In the genomic region with DNA sequence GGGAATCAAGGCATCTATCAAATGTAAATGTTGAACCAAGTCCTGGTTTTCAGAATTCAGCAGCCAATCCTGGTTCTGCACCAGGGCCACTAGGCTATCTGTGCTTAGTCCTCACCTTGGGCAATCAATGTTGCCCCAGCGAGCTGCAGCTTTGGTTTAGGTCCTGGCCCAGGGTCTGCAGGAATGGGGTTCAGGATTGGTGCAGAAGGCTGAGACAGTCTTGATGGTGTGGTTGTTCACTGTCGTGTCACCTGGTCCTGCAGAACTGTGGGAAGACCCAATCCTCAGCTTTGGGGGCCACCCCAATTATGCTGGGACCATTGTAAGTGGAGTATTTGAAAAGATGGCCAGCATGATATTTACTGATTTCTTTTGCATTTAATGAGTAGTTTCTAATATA, we compare ENCODE assay signal across 25 cellular contexts. TPM values are rescaled to one million over a fixed set of nuclear protein-coding genes. Genes with fewer than 3 reads are reported as not detected.
A peak's percentile ranks its signal among the peaks of the same experiment; 100 is the strongest.
DNase-seq lines count a peak whose midpoint lies in the region; ATAC-seq, FAIRE-seq and TF ChIP-seq lines count a peak whose summit lies in the region.
"Had no signal": no experiment of that assay in that cellular context is flagged by ENCODE, and none has a peak within 500 bp of the region (broad histone marks: within the 10 kb centered on the region; RNA-seq: fewer than 3 reads in every experiment).

No MANE protein-coding gene starts in this region.

- BruUV-seq in K562 (replicated peaks; lab: Mats Ljungman, UMichigan): no TSS peak

- H3K36me3 ChIP-seq in CD4-positive, CD25-positive, alpha-beta regulatory T cell (ENCODE audit: control insufficient read depth, insufficient read depth, low read length): peaks cover 66% of the 10 kb centered on the region
- H3K36me3 ChIP-seq in K562 (ENCODE audit: control insufficient read depth, insufficient read depth, low read length): peaks cover 47% of the 10 kb centered on the region

- 0 out of 2 replicates have a peak, but pooled peaks cover 4% of the 10 kb centered on the region for H4K20me1 ChIP-seq in K562 (replicated peaks; ENCODE audit: control insufficient read depth, insufficient read depth, low read length)

- POLR2A ChIA-PET in activated CD8-positive, alpha-beta T cell treated with anti-CD3 and anti-CD28 coated beads for 36 hours (lab: Charles Lee): interaction anchor here (0.7 to 4.1 kb wide), 2 partner anchors 10 to 29 kb away, joined by 3 to 22 read pairs; a partner anchor contains a TSS
- POLR2A ChIA-PET in activated CD8-positive, alpha-beta T cell treated with anti-CD3 and anti-CD28 coated beads, Interleukin-2, amount 10 ng/mL, durations not matched to agents 7 days and 5 days (lab: Charles Lee): interaction anchor here (0.8 to 1.8 kb wide), 3 partner anchors 10 to 20 kb away, joined by 3 to 14 read pairs (median 3); a partner anchor contains a TSS
- POLR2A ChIA-PET in K562 (lab: Yijun Ruan, JAX): interaction anchor here (1.0 to 4.2 kb wide), 4 partner anchors 8 to 35 kb away, joined by 3 to 21 read pairs (median 6); a partner anchor contains a TSS

- TF ChIP-seq EP300 in K562 (IDR thresholded peaks at IDR 0.05; ENCODE audit: low read length): no peak

- WGBS in K562 (ENCODE audit: insufficient coverage, low coverage, missing lambda C conversion rate): 95% methylated on average over 2 of the region's 2 CpGs

- no peaks in the 10 kb centered on the region for H3K9me3 ChIP-seq in CD4-positive, CD25-positive, alpha-beta regulatory T cell (ENCODE audit: control insufficient read depth in 2 of 2, low read length in 2 of 2)
- H3K9me3 ChIP-seq in K562 (replicated peaks; ENCODE audit: control insufficient read depth, insufficient read depth, low read depth, low read length): no peaks in the 10 kb centered on the region
- H3K9me3 ChIP-seq: BLaER1, SK-N-SH had no signal

- H3K4me3 ChIP-seq in CD4-positive, CD25-positive, alpha-beta regulatory T cell (ENCODE audit: low read depth, low read length): no peak overlapping the region
- no peak overlapping the region for H3K4me3 ChIP-seq in K562
- H3K4me3 ChIP-seq: BLaER1 had no signal

- no peak for TF ChIP-seq POLR2A in K562 (conservative IDR thresholded peaks at IDR 0.05)

- H3K27me3 Mint-ChIP-seq in activated CD8-positive, alpha-beta T cell treated with anti-CD3 and anti-CD28 coated beads for 36 hours: no peaks in the 10 kb centered on the region
- H3K27me3 Mint-ChIP-seq in activated CD8-positive, alpha-beta T cell treated with anti-CD3 and anti-CD28 coated beads, Interleukin-2, amount 10 ng/mL, durations not matched to agents 7 days and 5 days (ENCODE audit: low read depth): no peaks in the 10 kb centered on the region
- no peaks in the 10 kb centered on the region for H3K27me3 Mint-ChIP-seq in CD4-positive, CD25-positive, alpha-beta regulatory T cell
- H3K27me3 Mint-ChIP-seq: CD8-positive, alpha-beta memory T cell; IgD-negative memory B cell had no signal

- TF ChIP-seq RAD21 in K562 (CRISPR knock-in tag; conservative IDR thresholded peaks at IDR 0.05 in 1 of 2, IDR thresholded peaks at IDR 0.05 in 1 of 2): no peak

- in situ Hi-C loops in K562 (cut with MboI): no loop called here

- no peak for ATAC-seq in activated CD8-positive, alpha-beta T cell treated with anti-CD3 and anti-CD28 coated beads for 36 hours
- ATAC-seq in activated CD8-positive, alpha-beta T cell treated with anti-CD3 and anti-CD28 coated beads, Interleukin-2, amount 10 ng/mL, durations not matched to agents 7 days and 5 days: no peak
- no peak for ATAC-seq in CD4-positive, CD25-positive, alpha-beta regulatory T cell (ENCODE audit: low read depth in 2 of 2)
- ATAC-seq in K562: peak; percentile 33
- no peak for ATAC-seq in GM19463 (IDR thresholded peaks at IDR 0.05; ENCODE audit: unreplicated experiment)

- H3K4me1 Mint-ChIP-seq in activated CD8-positive, alpha-beta T cell treated with anti-CD3 and anti-CD28 coated beads for 36 hours (ENCODE audit: low read depth): peaks cover 14% of the 10 kb centered on the region
- H3K4me1 Mint-ChIP-seq in activated CD8-positive, alpha-beta T cell treated with anti-CD3 and anti-CD28 coated beads, Interleukin-2, amount 10 ng/mL, durations not matched to agents 7 days and 5 days (ENCODE audit: low read depth): peaks cover 11% of the 10 kb centered on the region
- H3K4me1 Mint-ChIP-seq in CD4-positive, CD25-positive, alpha-beta regulatory T cell: peaks cover 31 to 41% (median 36%) of the 10 kb centered on the region in 4 donors

- H3K27ac ChIP-seq in CD4-positive, CD25-positive, alpha-beta regulatory T cell (ENCODE audit: insufficient read depth, low read length, poor library complexity, severe bottlenecking): peak overlapping the region; percentile 23
- no peak overlapping the region for H3K27ac ChIP-seq in K562 (ENCODE audit: extremely low read depth, low read depth, low read length)
- H3K27ac ChIP-seq: 22Rv1, BLaER1 had no signal

- peaks cover 11% of the 10 kb centered on the region for H3K4me1 ChIP-seq in CD4-positive, CD25-positive, alpha-beta regulatory T cell (ENCODE audit: control insufficient read depth, insufficient read depth, low read length, poor library complexity, severe bottlenecking)
- H3K4me1 ChIP-seq in K562 (replicated peaks in 1 of 2; ENCODE audit: control insufficient read depth in 2 of 2, insufficient read depth in 2 of 2, low read length in 2 of 2): no peaks in the 10 kb centered on the region

- no peaks in the 10 kb centered on the region for H3K27me3 ChIP-seq in CD4-positive, CD25-positive, alpha-beta regulatory T cell (ENCODE audit: control insufficient read depth, insufficient read depth, low read length)
- H3K27me3 ChIP-seq in K562 (ENCODE audit: control insufficient read depth in 2 of 2, insufficient read depth in 2 of 2, low read length in 2 of 2): no peaks in the 10 kb centered on the region
- H3K27me3 ChIP-seq: BLaER1 had no signal

- H3K4me3 Mint-ChIP-seq in activated CD8-positive, alpha-beta T cell treated with anti-CD3 and anti-CD28 coated beads for 36 hours: no peak overlapping the region
- no peak overlapping the region for H3K4me3 Mint-ChIP-seq in activated CD8-positive, alpha-beta T cell treated with anti-CD3 and anti-CD28 coated beads, Interleukin-2, amount 10 ng/mL, durations not matched to agents 7 days and 5 days
- H3K4me3 Mint-ChIP-seq in CD4-positive, CD25-positive, alpha-beta regulatory T cell: no peak overlapping the region
- H3K4me3 Mint-ChIP-seq: CD8-positive, alpha-beta memory T cell; IgD-negative memory B cell had no signal

- intact Hi-C loops in activated CD8-positive, alpha-beta T cell treated with anti-CD3 and anti-CD28 coated beads for 36 hours (cut with micrococcal nuclease): no loop called here
- intact Hi-C loops in K562 (cut with micrococcal nuclease) (no loop called here), posterior vena cava (cut with DNase I) (loop anchor here in 1 of 2 donors (10.0 kb wide), 1 partner anchor 97 kb away; no protein-coding TSS in a partner anchor)

- H3K9me3 Mint-ChIP-seq in activated CD8-positive, alpha-beta T cell treated with anti-CD3 and anti-CD28 coated beads for 36 hours: no peaks in the 10 kb centered on the region
- no peaks in the 10 kb centered on the region for H3K9me3 Mint-ChIP-seq in activated CD8-positive, alpha-beta T cell treated with anti-CD3 and anti-CD28 coated beads, Interleukin-2, amount 10 ng/mL, durations not matched to agents 7 days and 5 days (ENCODE audit: insufficient read depth)
- H3K9me3 Mint-ChIP-seq in CD4-positive, CD25-positive, alpha-beta regulatory T cell: no peaks in the 10 kb centered on the region
- H3K9me3 Mint-ChIP-seq: CD8-positive, alpha-beta memory T cell; IgD-negative memory B cell had no signal

- H3K36me3 Mint-ChIP-seq in activated CD8-positive, alpha-beta T cell treated with anti-CD3 and anti-CD28 coated beads for 36 hours (ENCODE audit: low read depth): peaks cover 29% of the 10 kb centered on the region
- H3K36me3 Mint-ChIP-seq in activated CD8-positive, alpha-beta T cell treated with anti-CD3 and anti-CD28 coated beads, Interleukin-2, amount 10 ng/mL, durations not matched to agents 7 days and 5 days (ENCODE audit: low read depth): peaks cover 58% of the 10 kb centered on the region
- peaks cover 40% of the 10 kb centered on the region for H3K36me3 Mint-ChIP-seq in CD4-positive, CD25-positive, alpha-beta regulatory T cell

- no peak overlapping the region for H3K4me2 ChIP-seq in K562 (ENCODE audit: insufficient read depth, low read length)
- H3K4me2 ChIP-seq: BLaER1, SK-N-SH had no signal

- no peak for FAIRE-seq in K562 (lab: Jason Lieb, UNC)
- FAIRE-seq: H54 had no signal

- no peaks in the 10 kb centered on the region for H3K9me1 ChIP-seq in K562 (ENCODE audit: control insufficient read depth, insufficient read depth, low read length)

- H3K9ac ChIP-seq in K562 (ENCODE audit: insufficient read depth in 1 of 2, low read depth in 2 of 2, low read length in 2 of 2): no peak overlapping the region
- H3K9ac ChIP-seq: BLaER1, SK-N-SH had no signal

- H2AFZ ChIP-seq in K562 (ENCODE audit: low read depth, low read length): no peak overlapping the region

- peak overlapping the region; percentile 42 for H3K27ac Mint-ChIP-seq in activated CD8-positive, alpha-beta T cell treated with anti-CD3 and anti-CD28 coated beads for 36 hours
- no peak overlapping the region for H3K27ac Mint-ChIP-seq in activated CD8-positive, alpha-beta T cell treated with anti-CD3 and anti-CD28 coated beads, Interleukin-2, amount 10 ng/mL, durations not matched to agents 7 days and 5 days
- no peak overlapping the region for H3K27ac Mint-ChIP-seq in CD4-positive, CD25-positive, alpha-beta regulatory T cell

- no peak for DNase-seq in activated CD8-positive, alpha-beta T cell treated with anti-CD3 and anti-CD28 coated beads for 36 hours
- no peak for DNase-seq in activated CD8-positive, alpha-beta T cell treated with anti-CD3 and anti-CD28 coated beads, Interleukin-2, amount 10 ng/mL, durations not matched to agents 7 days and 5 days
- no peak for DNase-seq in CD4-positive, CD25-positive, alpha-beta regulatory T cell
- no peak for DNase-seq in K562 (ENCODE audit: extremely low read depth in 1 of 4, low spot score in 3 of 4)
- no peak for DNase-seq in posterior vena cava (ENCODE audit: low spot score)
- DNase-seq: ACHN; CD8-positive, alpha-beta memory T cell; DMS53; GDM1; Karpas-422; MV-4-11; NCI-H1105 treated with DMSO at 0.1 percent for 48 hours; NCI-H2029 treated with DMSO at 0.1 percent for 48 hours; NCI-H226; NCI-H510A treated with DMSO at 0.1 percent for 48 hours; NCI-H774; NK-92 treated with Interleukin-12 subunit alpha and Interleukin-12 subunit beta, amount 100 ng/mL, for 24 hours; SIG-M5; SK-N-SH had no signal

- CTCF ChIA-PET in activated CD8-positive, alpha-beta T cell treated with anti-CD3 and anti-CD28 coated beads for 36 hours (lab: Charles Lee): no interaction called here
- CTCF ChIA-PET in activated CD8-positive, alpha-beta T cell treated with anti-CD3 and anti-CD28 coated beads, Interleukin-2, amount 10 ng/mL, durations not matched to agents 7 days and 5 days (lab: Charles Lee): no interaction called here
- CTCF ChIA-PET in K562 (lab: Yijun Ruan, JAX; ENCODE audit: low intra/inter-chr PET ratio): no interaction called here

- no peak for TF ChIP-seq CTCF in activated CD8-positive, alpha-beta T cell treated with anti-CD3 and anti-CD28 coated beads for 36 hours (IDR thresholded peaks at IDR 0.05)
- no peak for TF ChIP-seq CTCF in K562 (IDR thresholded peaks at IDR 0.05 in 2 of 3, conservative IDR thresholded peaks at IDR 0.05 in 1 of 3; ENCODE audit: insufficient read depth in 2 of 3, low read depth in 1 of 3, low read length in 3 of 3)

- H3K79me2 ChIP-seq in K562 (ENCODE audit: control insufficient read depth, insufficient read depth, low read length): peaks cover 10% of the 10 kb centered on the region

RNA-seq across cellular contexts. Expression of a gene that starts 10.6 kb away (rescaled TPM):
- 10 to 100 TPM; 66.3 to 68.1 TPM for total RNA-seq in activated CD8-positive, alpha-beta T cell treated with anti-CD3 and anti-CD28 coated beads for 36 hours
- total RNA-seq in activated CD8-positive, alpha-beta T cell treated with anti-CD3 and anti-CD28 coated beads, Interleukin-2, amount 10 ng/mL, durations not matched to agents 7 days and 5 days: 10 to 100 TPM; 61.4 to 63.2 TPM
- total RNA-seq in CD4-positive, CD25-positive, alpha-beta regulatory T cell: 133 TPM
- 100 to 1,000 TPM; 133 to 204 (median 162) TPM for polyA plus RNA-seq in CD4-positive, CD25-positive, alpha-beta regulatory T cell
- 11.7 and 22.5 TPM in 2 replicates for total RNA-seq in K562 (2011; cell fraction: chromatin; rRNA removed; ENCODE audit: low replicate concordance)
- total RNA-seq in K562 (2011; cell fraction: nucleolus; rRNA removed): 20.9 and 26.2 TPM in 2 replicates
- total RNA-seq in K562 (2011; cell fraction: nucleoplasm; rRNA removed): 20.6 and 21.5 TPM in 2 replicates
- total RNA-seq in K562 (2014; rRNA removed) (47.3 and 50.0 TPM in 2 replicates), K562 (2014; rRNA removed; fragmentation: Illumina TruSeq; extraction: Trizol) (47.0 and 53.2 TPM in 2 replicates), K562 (2015; rRNA removed; fragmentation: Illumina TruSeq; extraction: Trizol) (45.6 and 46.4 TPM in 2 replicates), K562 (2021) (44.4 and 49.7 TPM in 2 replicates), posterior vena cava (10 to 100 TPM; 48.4 to 49.7 TPM)
- polyA plus RNA-seq in K562 (2011; rRNA removed) (29.1 and 35.2 TPM in 2 replicates), K562 (2014; fragmentation: Illumina TruSeq; extraction: Trizol) (52.9 and 64.2 TPM in 2 replicates), K562 (2014; fragmentation: Nextera tagmentation; extraction: Ambion mirVana) (10 to 100 TPM; 14.5 to 14.8 TPM), K562 (2014; rRNA removed) (50.2 and 51.3 TPM in 2 replicates)
- 18.6 and 25.9 TPM in 2 replicates for polyA plus RNA-seq in K562 (2011; cell fraction: cytosol; rRNA removed)
- polyA plus RNA-seq in K562 (2011; cell fraction: nucleus; rRNA removed): 15.2 and 16.9 TPM in 2 replicates
- 41.4 and 42.6 TPM in 2 replicates for polyA plus RNA-seq in K562 (2012)
- polyA minus RNA-seq in K562 (2011; rRNA and poly(A)+ RNA removed): 16.6 TPM in 2 replicates
- polyA minus RNA-seq in K562 (2011; cell fraction: cytosol; rRNA and poly(A)+ RNA removed): 14.1 and 15.4 TPM in 2 replicates
- polyA minus RNA-seq in K562 (2011; cell fraction: nucleus; rRNA and poly(A)+ RNA removed): 13.5 and 19.9 TPM in 2 replicates

RNA-seq across cellular contexts. Expression of a gene that starts 10.7 kb away (rescaled TPM):
- total RNA-seq in activated CD8-positive, alpha-beta T cell treated with anti-CD3 and anti-CD28 coated beads for 36 hours: 100 to 1,000 TPM; 320 to 335 TPM
- total RNA-seq in activated CD8-positive, alpha-beta T cell treated with anti-CD3 and anti-CD28 coated beads, Interleukin-2, amount 10 ng/mL, durations not matched to agents 7 days and 5 days: 100 to 1,000 TPM; 208 TPM
- total RNA-seq in CD4-positive, CD25-positive, alpha-beta regulatory T cell: 130 TPM
- 100 to 1,000 TPM; 186 to 237 (median 209) TPM for polyA plus RNA-seq in CD4-positive, CD25-positive, alpha-beta regulatory T cell
- total RNA-seq in K562 (2011; cell fraction: chromatin; rRNA removed; ENCODE audit: low replicate concordance): 141 and 145 TPM in 2 replicates
- total RNA-seq in K562 (2011; cell fraction: nucleolus; rRNA removed): 80.8 and 96.6 TPM in 2 replicates
- 125 and 137 TPM in 2 replicates for total RNA-seq in K562 (2011; cell fraction: nucleoplasm; rRNA removed)
- 254 and 273 TPM in 2 replicates for total RNA-seq in K562 (2014; rRNA removed)
- 308 and 329 TPM in 2 replicates for total RNA-seq in K562 (2014; rRNA removed; fragmentation: Illumina TruSeq; extraction: Trizol)
- total RNA-seq in K562 (2015; rRNA removed; fragmentation: Illumina TruSeq; extraction: Trizol): 289 and 304 TPM in 2 replicates
- 257 and 269 TPM in 2 replicates for total RNA-seq in K562 (2021)
- 248 and 313 TPM in 2 replicates for polyA plus RNA-seq in K562 (2011; rRNA removed)
- 136 and 187 TPM in 2 replicates for polyA plus RNA-seq in K562 (2011; cell fraction: cytosol; rRNA removed)
- polyA plus RNA-seq in K562 (2011; cell fraction: nucleus; rRNA removed): 84.7 and 123 TPM in 2 replicates
- polyA plus RNA-seq in K562 (2012): 169 and 222 TPM in 2 replicates
- polyA plus RNA-seq in K562 (2014; fragmentation: Illumina TruSeq; extraction: Trizol): 351 and 386 TPM in 2 replicates
- 100 to 1,000 TPM; 223 to 313 TPM for polyA plus RNA-seq in K562 (2014; fragmentation: Nextera tagmentation; extraction: Ambion mirVana)
- polyA plus RNA-seq in K562 (2014; rRNA removed): 257 and 275 TPM in 2 replicates
- 305 and 312 TPM in 2 replicates for polyA minus RNA-seq in K562 (2011; rRNA and poly(A)+ RNA removed)
- polyA minus RNA-seq in K562 (2011; cell fraction: cytosol; rRNA and poly(A)+ RNA removed): 93.1 and 121 TPM in 2 replicates
- polyA minus RNA-seq in K562 (2011; cell fraction: nucleus; rRNA and poly(A)+ RNA removed): 41.6 and 70.1 TPM in 2 replicates
- total RNA-seq in posterior vena cava: 10 to 100 TPM; 67.6 to 75.0 TPM

RNA-seq across cellular contexts. Expression of a gene that starts 18.6 kb away (rescaled TPM):
- total RNA-seq in activated CD8-positive, alpha-beta T cell treated with anti-CD3 and anti-CD28 coated beads for 36 hours: not detected
- total RNA-seq in activated CD8-positive, alpha-beta T cell treated with anti-CD3 and anti-CD28 coated beads, Interleukin-2, amount 10 ng/mL, durations not matched to agents 7 days and 5 days: not detected
- total RNA-seq in CD4-positive, CD25-positive, alpha-beta regulatory T cell: not detected
- not detected for polyA plus RNA-seq in CD4-positive, CD25-positive, alpha-beta regulatory T cell
- total RNA-seq in K562 (2011; cell fraction: chromatin; rRNA removed; ENCODE audit: low replicate concordance): not detected in 2 replicates
- not detected in 2 replicates for total RNA-seq in K562 (2011; cell fraction: nucleolus; rRNA removed)
- not detected in 2 replicates for total RNA-seq in K562 (2011; cell fraction: nucleoplasm; rRNA removed)
- not detected in 2 replicates for total RNA-seq in K562 (2014; rRNA removed)
- total RNA-seq in K562 (2014; rRNA removed; fragmentation: Illumina TruSeq; extraction: Trizol): not detected in 2 replicates
- not detected in 2 replicates for total RNA-seq in K562 (2015; rRNA removed; fragmentation: Illumina TruSeq; extraction: Trizol)
- not detected in 2 replicates for total RNA-seq in K562 (2021)
- polyA plus RNA-seq in K562 (2011; rRNA removed): not detected in 2 replicates
- polyA plus RNA-seq in K562 (2011; cell fraction: cytosol; rRNA removed): not detected in 2 replicates
- polyA plus RNA-seq in K562 (2011; cell fraction: nucleus; rRNA removed): not detected in 2 replicates
- not detected in 2 replicates for polyA plus RNA-seq in K562 (2012)
- not detected in 2 replicates for polyA plus RNA-seq in K562 (2014; fragmentation: Illumina TruSeq; extraction: Trizol)
- not detected for polyA plus RNA-seq in K562 (2014; fragmentation: Nextera tagmentation; extraction: Ambion mirVana)
- polyA plus RNA-seq in K562 (2014; rRNA removed): not detected in 2 replicates
- not detected in 2 replicates for polyA minus RNA-seq in K562 (2011; rRNA and poly(A)+ RNA removed)
- polyA minus RNA-seq in K562 (2011; cell fraction: cytosol; rRNA and poly(A)+ RNA removed): not detected in 2 replicates
- not detected in 2 replicates for polyA minus RNA-seq in K562 (2011; cell fraction: nucleus; rRNA and poly(A)+ RNA removed)
- total RNA-seq in posterior vena cava: not detected
- total RNA-seq: CD8-positive, alpha-beta memory T cell; M059J had no signal
- polyA plus RNA-seq: CD8-positive, alpha-beta memory T cell; SK-N-SH had no signal

RNA-seq across cellular contexts. Expression of a gene that starts 35.1 kb away (rescaled TPM):
- 10 to 100 TPM; 41.7 to 43.6 TPM for total RNA-seq in activated CD8-positive, alpha-beta T cell treated with anti-CD3 and anti-CD28 coated beads for 36 hours
- 10 to 100 TPM; 51.8 to 51.9 TPM for total RNA-seq in activated CD8-positive, alpha-beta T cell treated with anti-CD3 and anti-CD28 coated beads, Interleukin-2, amount 10 ng/mL, durations not matched to agents 7 days and 5 days
- 98.7 TPM for total RNA-seq in CD4-positive, CD25-positive, alpha-beta regulatory T cell
- 10 to 100 TPM; 40.1 to 57.6 (median 52.0) TPM for polyA plus RNA-seq in CD4-positive, CD25-positive, alpha-beta regulatory T cell
- total RNA-seq in K562 (2011; cell fraction: chromatin; rRNA removed; ENCODE audit: low replicate concordance): 46.8 and 48.6 TPM in 2 replicates
- total RNA-seq in K562 (2011; cell fraction: nucleolus; rRNA removed): 28.2 and 34.4 TPM in 2 replicates
- 39.7 and 48.8 TPM in 2 replicates for total RNA-seq in K562 (2011; cell fraction: nucleoplasm; rRNA removed)
- total RNA-seq in K562 (2014; rRNA removed) (23.6 and 26.2 TPM in 2 replicates), K562 (2014; rRNA removed; fragmentation: Illumina TruSeq; extraction: Trizol) (28.2 and 33.3 TPM in 2 replicates), K562 (2015; rRNA removed; fragmentation: Illumina TruSeq; extraction: Trizol) (34.4 and 36.7 TPM in 2 replicates), K562 (2021) (26.1 and 30.9 TPM in 2 replicates), posterior vena cava (10 to 100 TPM; 26.0 to 29.1 TPM)
- polyA plus RNA-seq in K562 (2011; rRNA removed) (25.2 and 32.2 TPM in 2 replicates), K562 (2014; fragmentation: Illumina TruSeq; extraction: Trizol) (36.0 and 39.4 TPM in 2 replicates), K562 (2014; fragmentation: Nextera tagmentation; extraction: Ambion mirVana) (10 to 100 TPM; 16.0 to 20.6 TPM), K562 (2014; rRNA removed) (18.7 and 27.4 TPM in 2 replicates)
- 31.7 and 34.1 TPM in 2 replicates for polyA plus RNA-seq in K562 (2011; cell fraction: cytosol; rRNA removed)
- 24.3 and 27.6 TPM in 2 replicates for polyA plus RNA-seq in K562 (2011; cell fraction: nucleus; rRNA removed)
- 21.2 and 23.6 TPM in 2 replicates for polyA plus RNA-seq in K562 (2012)
- 48.3 and 48.8 TPM in 2 replicates for polyA minus RNA-seq in K562 (2011; rRNA and poly(A)+ RNA removed)
- 15.1 and 18.0 TPM in 2 replicates for polyA minus RNA-seq in K562 (2011; cell fraction: cytosol; rRNA and poly(A)+ RNA removed)
- polyA minus RNA-seq in K562 (2011; cell fraction: nucleus; rRNA and poly(A)+ RNA removed): 18.6 and 26.9 TPM in 2 replicates

RNA-seq across cellular contexts. Expression of a gene that starts 43.1 kb away (rescaled TPM):
- total RNA-seq in activated CD8-positive, alpha-beta T cell treated with anti-CD3 and anti-CD28 coated beads for 36 hours: not detected
- not detected for total RNA-seq in activated CD8-positive, alpha-beta T cell treated with anti-CD3 and anti-CD28 coated beads, Interleukin-2, amount 10 ng/mL, durations not matched to agents 7 days and 5 days
- total RNA-seq in CD4-positive, CD25-positive, alpha-beta regulatory T cell: not detected
- polyA plus RNA-seq in CD4-positive, CD25-positive, alpha-beta regulatory T cell: not detected
- total RNA-seq in K562 (2011; cell fraction: chromatin; rRNA removed; ENCODE audit: low replicate concordance): not detected in 2 replicates
- total RNA-seq in K562 (2011; cell fraction: nucleolus; rRNA removed): not detected in 2 replicates
- not detected in 2 replicates for total RNA-seq in K562 (2011; cell fraction: nucleoplasm; rRNA removed)
- total RNA-seq in K562 (2014; rRNA removed): not detected in 2 replicates
- not detected in 2 replicates for total RNA-seq in K562 (2014; rRNA removed; fragmentation: Illumina TruSeq; extraction: Trizol)
- not detected in 2 replicates for total RNA-seq in K562 (2015; rRNA removed; fragmentation: Illumina TruSeq; extraction: Trizol)
- total RNA-seq in K562 (2021): not detected in 2 replicates
- not detected in 2 replicates for polyA plus RNA-seq in K562 (2011; rRNA removed)
- polyA plus RNA-seq in K562 (2011; cell fraction: cytosol; rRNA removed): not detected in 2 replicates
- not detected in 2 replicates for polyA plus RNA-seq in K562 (2011; cell fraction: nucleus; rRNA removed)
- polyA plus RNA-seq in K562 (2012): not detected in 2 replicates
- polyA plus RNA-seq in K562 (2014; fragmentation: Illumina TruSeq; extraction: Trizol): not detected in 2 replicates
- not detected for polyA plus RNA-seq in K562 (2014; fragmentation: Nextera tagmentation; extraction: Ambion mirVana)
- polyA plus RNA-seq in K562 (2014; rRNA removed): not detected in 2 replicates
- not detected in 2 replicates for polyA minus RNA-seq in K562 (2011; rRNA and poly(A)+ RNA removed)
- polyA minus RNA-seq in K562 (2011; cell fraction: cytosol; rRNA and poly(A)+ RNA removed): not detected in 2 replicates
- not detected in 2 replicates for polyA minus RNA-seq in K562 (2011; cell fraction: nucleus; rRNA and poly(A)+ RNA removed)
- total RNA-seq in posterior vena cava: not detected
- total RNA-seq: CD8-positive, alpha-beta memory T cell; M059J had no signal
- polyA plus RNA-seq: CD8-positive, alpha-beta memory T cell; IgD-negative memory B cell; SK-N-SH had no signal
